In genomic region chr22:50192056-50192824, GRCh38 we compare ENCODE assay signal across 8 cellular contexts. TPM values are rescaled to one million over a fixed set of nuclear protein-coding genes. Genes with fewer than 3 reads are reported as not detected.
DNase-seq lines count a peak whose midpoint lies in the region; ATAC-seq and TF ChIP-seq lines count a peak whose summit lies in the region.

No MANE protein-coding gene starts in this region.

- peak overlapping the region; percentile 83 for H3K4me3 Mint-ChIP-seq in activated B cell treated with CpG ODN at 0.5 μM for 24 hours

- H3K36me3 ChIP-seq in A673 (ENCODE audit: insufficient read depth, low read length, poor library complexity, severe bottlenecking) = peaks cover 36% of the 10 kb centered on the region

- no peaks in the 10 kb centered on the region for H3K9me3 Mint-ChIP-seq in activated B cell treated with CpG ODN at 0.5 μM for 24 hours

- CTCF ChIA-PET in A673 (lab: Charles Lee) = no interaction called here
- CTCF ChIA-PET in activated B cell treated with CpG ODN at 0.5 μM for 24 hours (lab: Charles Lee) = interaction anchor here (1.2 to 3.3 kb wide), 2 partner anchors 14 to 43 kb away, joined by 3 to 20 read pairs; no protein-coding TSS in a partner anchor

- no peaks in the 10 kb centered on the region for H3K27me3 Mint-ChIP-seq in activated B cell treated with CpG ODN at 0.5 μM for 24 hours

- H3K4me1 ChIP-seq in A673 (ENCODE audit: insufficient read depth, low read length, poor library complexity, severe bottlenecking) = no peaks in the 10 kb centered on the region

- DNase-seq in A673 (ENCODE audit: low spot score) (no peak), activated B cell treated with CpG ODN at 0.5 μM for 24 hours (no peak), kidney tubule cell (ENCODE audit: low spot score) (peak; percentile 82), SHP77 (lab: John Stamatoyannopoulos, UW) (no peak), DMS53 (lab: John Stamatoyannopoulos, UW) (no peak), retina (no peak)

- intact Hi-C loops in A673 (cut with micrococcal nuclease; ENCODE audit: unreplicated experiment) = no loop called here
- intact Hi-C loops in activated B cell treated with CpG ODN at 0.5 μM for 24 hours (cut with micrococcal nuclease) = loop anchor here (5.0 kb wide), 1 partner anchor 365 kb away; the partner anchor contains the start of gene BRD1

- peaks cover 81% of the 10 kb centered on the region for H3K4me1 Mint-ChIP-seq in activated B cell treated with CpG ODN at 0.5 μM for 24 hours

- H3K27me3 ChIP-seq in A673 (replicated peaks; ENCODE audit: insufficient read depth, low read depth, low read length, poor library complexity) = no peaks in the 10 kb centered on the region

- ATAC-seq in activated B cell treated with CpG ODN at 0.5 μM for 24 hours (ENCODE audit: low read depth) (peak; percentile 19), HG02981 (IDR thresholded peaks at IDR 0.05; ENCODE audit: unreplicated experiment) (no peak)

- peak overlapping the region; percentile 99 for H3K27ac Mint-ChIP-seq in activated B cell treated with CpG ODN at 0.5 μM for 24 hours

- no peak overlapping the region for H3K4me3 ChIP-seq in A673 (ENCODE audit: low read depth, low read length, poor library complexity, severe bottlenecking)

- peaks cover 18% of the 10 kb centered on the region for H3K36me3 Mint-ChIP-seq in activated B cell treated with CpG ODN at 0.5 μM for 24 hours (ENCODE audit: low read depth)

- H3K9me3 ChIP-seq in A673 (ENCODE audit: low read depth, low read length, poor library complexity, severe bottlenecking) = no peaks in the 10 kb centered on the region

- no TSS peak for BruUV-seq in A673 (replicated peaks; lab: Mats Ljungman, UMichigan)

- POLR2A ChIA-PET in A673 (lab: Charles Lee; ENCODE audit: low non-redundant PET) (no interaction called here), activated B cell treated with CpG ODN at 0.5 μM for 24 hours (lab: Charles Lee) (interaction anchor here (0.6 to 5.3 kb wide), 26 partner anchors 8 to 348 kb away, joined by 3 to 80 read pairs (median 11); partner anchors contain the start of genes HDAC10, LMF2, NCAPH2 and PANX2)

- TF ChIP-seq POLR2A in GM19193 (IDR thresholded peaks at IDR 0.05; ENCODE audit: extremely low read depth, insufficient read depth, insufficient read length) = peak; percentile 20

- TF ChIP-seq CTCF in A673 (conservative IDR thresholded peaks at IDR 0.05; ENCODE audit: low read depth, low read length) = no peak
- no peak for TF ChIP-seq CTCF in activated B cell treated with CpG ODN at 0.5 μM for 24 hours (IDR thresholded peaks at IDR 0.05)

- H3K27ac ChIP-seq in A673 (ENCODE audit: low read depth, low read length, poor library complexity, severe bottlenecking) = peak overlapping the region; percentile 30

RNA-seq across cellular contexts. Expression of gene TRABD, which starts 6.5 kb away (rescaled TPM):
- total RNA-seq in A673 (2021) (63.9 and 68.2 TPM in 2 replicates), activated B cell treated with CpG ODN at 0.5 μM for 24 hours (80.6 and 86.4 TPM in 2 replicates)

RNA-seq across cellular contexts. Expression of gene SELENOO, which starts 8.6 kb away (rescaled TPM):
- total RNA-seq in A673 (2021) (39.2 and 41.3 TPM in 2 replicates), activated B cell treated with CpG ODN at 0.5 μM for 24 hours (33.9 and 39.0 TPM in 2 replicates)

RNA-seq across cellular contexts. Expression of gene PANX2, which starts 21.7 kb away (rescaled TPM):
- total RNA-seq in A673 (2021) = 7.6 and 9.1 TPM in 2 replicates
- 0.27 and 0.44 TPM in 2 replicates for total RNA-seq in activated B cell treated with CpG ODN at 0.5 μM for 24 hours

RNA-seq across cellular contexts. Expression of gene TUBGCP6, which starts 52.6 kb away (rescaled TPM):
- total RNA-seq in A673 (2021) (31.0 and 33.1 TPM in 2 replicates), activated B cell treated with CpG ODN at 0.5 μM for 24 hours (87.5 and 103 TPM in 2 replicates)

RNA-seq across cellular contexts. Expression of gene HDAC10, which starts 58.8 kb away (rescaled TPM):
- total RNA-seq in A673 (2021) (38.6 and 42.8 TPM in 2 replicates), activated B cell treated with CpG ODN at 0.5 μM for 24 hours (65.0 and 68.2 TPM in 2 replicates)
